Comparison of ENCODE assay signal across 25 cellular contexts in genomic region chrX:71217298-71217697, GRCh38. TPM values are rescaled to one million over a fixed set of nuclear protein-coding genes. Genes with fewer than 3 reads are reported as not detected.
"Had no signal": no experiment of that assay in that cellular context is flagged by ENCODE, and none has a peak within 500 bp of the region (broad histone marks: within the 10 kb centered on the region; RNA-seq: fewer than 3 reads in every experiment).

No MANE protein-coding gene starts in this region.

- H3K27ac ChIP-seq: RWPE1, SJSA1 had no signal

- H3K27me3 Mint-ChIP-seq: activated CD8-positive, alpha-beta memory T cell treated with anti-CD3 and anti-CD28 coated beads, Interleukin-2, amount 10 ng/mL, durations not matched to agents 7 days and 5 days; activated naive CD4-positive, alpha-beta T cell treated with anti-CD3 and anti-CD28 coated beads, Interleukin-2, amount 50 U/mL, for 24 hours had no signal

- H3K9me3 Mint-ChIP-seq: activated naive CD4-positive, alpha-beta T cell treated with anti-CD3 and anti-CD28 coated beads, Interleukin-2, amount 50 U/mL, for 24 hours; activated T-cell treated with anti-CD3 and anti-CD28 coated beads, Interleukin-2, amount 50 U/mL, for 24 hours; activated T-helper 1 cell treated with anti-CD3 and anti-CD28 coated beads, Interleukin-12 subunit alpha, Interleukin-12 subunit beta, Interleukin-2, Interleukin-4 antibody, amounts not matched to agents 30 ng/mL and 10 ng/mL and 1 ng/mL, durations not matched to agents 14 hours and 24 hours and 36 hours; T-helper 1 cell treated with Interleukin-12 subunit alpha and Interleukin-12 subunit beta and Interleukin-4 antibody, amounts not matched to agents 30 μg/mL and 1 μg/mL, for 36 hours; WTC11 had no signal

- H3K27me3 ChIP-seq: MG63, Peyer's patch, SJSA1 had no signal

- H3K4me3 Mint-ChIP-seq: activated CD8-positive, alpha-beta memory T cell treated with anti-CD3 and anti-CD28 coated beads, Interleukin-2, amount 10 ng/mL, durations not matched to agents 7 days and 5 days; activated naive CD4-positive, alpha-beta T cell treated with anti-CD3 and anti-CD28 coated beads, Interleukin-2, amount 50 U/mL, for 24 hours; activated T-cell treated with anti-CD3 and anti-CD28 coated beads, Interleukin-2, amount 50 U/mL, for 24 hours; activated T-helper 1 cell treated with anti-CD3 and anti-CD28 coated beads, Interleukin-12 subunit alpha, Interleukin-12 subunit beta, Interleukin-2, Interleukin-4 antibody, amounts not matched to agents 30 ng/mL and 10 ng/mL and 1 ng/mL, durations not matched to agents 14 hours and 24 hours and 36 hours; T-helper 1 cell treated with Interleukin-12 subunit alpha and Interleukin-12 subunit beta and Interleukin-4 antibody, amounts not matched to agents 30 μg/mL and 1 μg/mL, for 36 hours; WTC11 had no signal

- H3K36me3 Mint-ChIP-seq: activated CD8-positive, alpha-beta memory T cell treated with anti-CD3 and anti-CD28 coated beads, Interleukin-2, amount 10 ng/mL, durations not matched to agents 7 days and 5 days; activated naive CD4-positive, alpha-beta T cell treated with anti-CD3 and anti-CD28 coated beads, Interleukin-2, amount 50 U/mL, for 24 hours; WTC11 had no signal

- H3K4me3 ChIP-seq: MG63, SJSA1 had no signal

- H3K4me1 ChIP-seq: Peyer's patch, SJSA1 had no signal

- DNase-seq: activated CD4-positive, alpha-beta T cell treated with anti-CD3 and anti-CD28 coated beads for 48 hours; activated CD4-positive, alpha-beta T cell treated with anti-CD3 and anti-CD28 coated beads, Interleukin-2, amount 50 U/mL, for 48 hours; activated CD4-positive, CD25-positive, alpha-beta regulatory T cell treated with anti-CD3 and anti-CD28 coated beads, Interleukin-2, amount 50 U/mL, for 72 hours; activated CD8-positive, alpha-beta memory T cell treated with anti-CD3 and anti-CD28 coated beads, Interleukin-2, amount 10 ng/mL, durations not matched to agents 7 days and 5 days; activated effector memory CD4-positive, alpha-beta T cell treated with Interleukin-2 at 50 U/mL for 16 hours; activated naive CD4-positive, alpha-beta T cell; activated T-cell treated with anti-CD3 and anti-CD28 coated beads, Interleukin-2, amount 50 U/mL, for 24 hours; aorta; central memory CD4-positive, alpha-beta T cell; MG63; NCI-H1105; NCI-H187 treated with DMSO at 0.1 percent for 48 hours; NCI-H345; NCI-H510A; NCI-H526 treated with DMSO at 0.1 percent for 48 hours; NCI-H82; Peyer's patch; Right ventricle myocardium superior had no signal

- H3K9me3 ChIP-seq: MG63, Peyer's patch, SJSA1 had no signal

- H3K4me1 Mint-ChIP-seq: activated CD8-positive, alpha-beta memory T cell treated with anti-CD3 and anti-CD28 coated beads, Interleukin-2, amount 10 ng/mL, durations not matched to agents 7 days and 5 days; activated naive CD4-positive, alpha-beta T cell treated with anti-CD3 and anti-CD28 coated beads, Interleukin-2, amount 50 U/mL, for 24 hours had no signal

- H3K27ac Mint-ChIP-seq: activated CD8-positive, alpha-beta memory T cell treated with anti-CD3 and anti-CD28 coated beads, Interleukin-2, amount 10 ng/mL, durations not matched to agents 7 days and 5 days; activated naive CD4-positive, alpha-beta T cell treated with anti-CD3 and anti-CD28 coated beads, Interleukin-2, amount 50 U/mL, for 24 hours; activated T-cell treated with anti-CD3 and anti-CD28 coated beads, Interleukin-2, amount 50 U/mL, for 24 hours; activated T-helper 1 cell treated with anti-CD3 and anti-CD28 coated beads, Interleukin-12 subunit alpha, Interleukin-12 subunit beta, Interleukin-2, Interleukin-4 antibody, amounts not matched to agents 30 ng/mL and 10 ng/mL and 1 ng/mL, durations not matched to agents 14 hours and 24 hours and 36 hours; T-helper 1 cell treated with Interleukin-12 subunit alpha and Interleukin-12 subunit beta and Interleukin-4 antibody, amounts not matched to agents 30 μg/mL and 1 μg/mL, for 36 hours had no signal

- H3K36me3 ChIP-seq: MG63, Peyer's patch, SJSA1 had no signal

RNA-seq across cellular contexts. Expression of gene GJB1, which starts 5.7 kb away (rescaled TPM):
- total RNA-seq: activated CD8-positive, alpha-beta memory T cell treated with anti-CD3 and anti-CD28 coated beads, Interleukin-2, amount 10 ng/mL, durations not matched to agents 7 days and 5 days; activated T-helper 1 cell treated with anti-CD3 and anti-CD28 coated beads, Interleukin-12 subunit alpha, Interleukin-12 subunit beta, Interleukin-2, Interleukin-4 antibody, amounts not matched to agents 30 ng/mL and 10 ng/mL and 1 ng/mL, durations not matched to agents 14 hours and 24 hours and 36 hours; aorta; bronchial epithelial cell; Right ventricle myocardium superior; SJSA1 had no signal
